In the genomic region with DNA sequence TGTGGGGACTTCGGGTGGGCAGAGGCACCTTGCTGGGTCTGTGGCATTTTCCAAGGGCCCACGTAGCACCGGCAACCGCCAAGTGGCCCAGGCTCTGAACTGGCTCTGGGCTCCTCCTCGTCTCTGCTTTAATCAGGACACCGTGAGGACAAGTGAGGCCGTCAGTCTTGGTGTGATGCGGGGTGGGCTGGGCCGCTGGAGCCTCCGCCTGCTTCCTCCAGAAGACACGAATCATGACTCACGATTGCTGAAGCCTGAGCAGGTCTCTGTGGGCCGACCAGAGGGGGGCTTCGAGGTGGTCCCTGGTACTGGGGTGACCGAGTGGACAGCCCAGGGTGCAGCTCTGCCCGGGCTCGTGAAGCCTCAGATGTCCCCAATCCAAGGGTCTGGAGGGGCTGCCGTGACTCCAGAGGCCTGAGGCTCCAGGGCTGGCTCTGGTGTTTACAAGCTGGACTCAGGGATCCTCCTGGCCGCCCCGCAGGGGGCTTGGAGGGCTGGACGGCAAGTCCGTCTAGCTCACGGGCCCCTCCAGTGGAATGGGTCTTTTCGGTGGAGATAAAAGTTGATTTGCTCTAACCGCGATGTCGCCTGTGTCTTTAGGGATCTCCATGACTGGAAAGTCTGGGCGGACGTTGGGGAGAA, we compare ENCODE assay signal across 22 cellular contexts. TPM values are rescaled to one million over a fixed set of nuclear protein-coding genes. Genes with fewer than 3 reads are reported as not detected.
DNase-seq lines count a peak whose midpoint lies in the region; ATAC-seq and TF ChIP-seq lines count a peak whose summit lies in the region.
"Had no signal": no experiment of that assay in that cellular context is flagged by ENCODE, and none has a peak within 500 bp of the region (broad histone marks: within the 10 kb centered on the region; RNA-seq: fewer than 3 reads in every experiment).

No MANE protein-coding gene starts in this region.

- H3K9me3 ChIP-seq in Panc1 (ENCODE audit: control insufficient read depth, insufficient read depth, low read depth, low read length), result no peaks in the 10 kb centered on the region

- POLR2A ChIA-PET in GM10248 (lab: Yijun Ruan, JAX), result interaction anchor here (1.4 kb wide), 1 partner anchor 13 kb away, joined by 4 read pairs; no protein-coding TSS in a partner anchor
- POLR2A ChIA-PET in Panc1 (lab: Charles Lee), result no interaction called here

- H3K27ac ChIP-seq in Panc1 (ENCODE audit: low read length) (no peak overlapping the region), brain microvascular endothelial cell (no peak overlapping the region)
- H3K27ac ChIP-seq: KMS-11 had no signal

- in situ Hi-C loops in Panc1 (cut with HindIII; ENCODE audit: low pct_unique_long_range_greater_than_20kb, low sequenced_read_pairs), result no loop called here
- in situ Hi-C loops in brain microvascular endothelial cell (cut with HindIII; ENCODE audit: low pct_ligation_motif_present, low sequenced_read_pairs), result no loop called here

- no peak for TF ChIP-seq CTCF in GM10248 (IDR thresholded peaks at IDR 0.05; ENCODE audit: control extremely low read depth, extremely low read depth, low read depth, missing control alignments)
- no peak for TF ChIP-seq CTCF in Panc1 (IDR thresholded peaks at IDR 0.05)
- no peak for TF ChIP-seq CTCF in brain microvascular endothelial cell (IDR thresholded peaks at IDR 0.05; ENCODE audit: low read depth, low read length, missing control alignments)

- no peaks in the 10 kb centered on the region for H3K27me3 Mint-ChIP-seq in activated T-cell treated with anti-CD3 and anti-CD28 coated beads, Interleukin-2, amount 50 U/mL, for 72 hours (ENCODE audit: low read depth)
- H3K27me3 Mint-ChIP-seq: T-cell had no signal

- no peaks in the 10 kb centered on the region for H3K4me1 ChIP-seq in Panc1 (ENCODE audit: control insufficient read depth, insufficient read depth, low read length)

- H3K9me3 Mint-ChIP-seq in activated T-cell treated with anti-CD3 and anti-CD28 coated beads, Interleukin-2, amount 50 U/mL, for 72 hours, result peaks cover 0 to 2% of the 10 kb centered on the region in 2 donors
- H3K9me3 Mint-ChIP-seq: GM23338, T-cell had no signal

- H3K27ac Mint-ChIP-seq in activated T-cell treated with anti-CD3 and anti-CD28 coated beads, Interleukin-2, amount 50 U/mL, for 72 hours, result no peak overlapping the region
- H3K27ac Mint-ChIP-seq: GM23338, T-cell had no signal

- H3K36me3 Mint-ChIP-seq in activated T-cell treated with anti-CD3 and anti-CD28 coated beads, Interleukin-2, amount 50 U/mL, for 72 hours (ENCODE audit: insufficient read depth in 2 of 2), result peaks cover 6 to 13% of the 10 kb centered on the region in 2 donors

- DNase-seq in AG08396 (ENCODE audit: low spot score) (peak; percentile 24), GM10248 (ENCODE audit: extremely low spot score) (peak; percentile 7), Panc1 (ENCODE audit: low read depth, low spot score) (no peak), brain microvascular endothelial cell (peak; percentile 21), sciatic nerve (ENCODE audit: low spot score) (no peak)
- DNase-seq in activated T-cell treated with anti-CD3 and anti-CD28 coated beads, Interleukin-2, amount 50 U/mL, for 72 hours, result no peak
- DNase-seq: DMS 273 treated with DMSO at 0.1 percent for 48 hours, DND-41, NCI-H1105, NCI-H2081, NCI-H446 treated with DMSO at 0.1 percent for 48 hours, NCI-H69, SHP77 treated with DMSO at 0.1 percent for 48 hours, T-cell had no signal

- H3K27me3 ChIP-seq in Panc1 (ENCODE audit: control insufficient read depth, insufficient read depth, low read length) (no peaks in the 10 kb centered on the region), brain microvascular endothelial cell (replicated peaks) (no peaks in the 10 kb centered on the region)

- TSS peak; percentile 87 for BruUV-seq in Panc1 (replicated peaks; lab: Mats Ljungman, UMichigan)

- peaks cover 4% of the 10 kb centered on the region for H3K4me1 Mint-ChIP-seq in activated T-cell treated with anti-CD3 and anti-CD28 coated beads, Interleukin-2, amount 50 U/mL, for 72 hours (ENCODE audit: low read depth)
- H3K4me1 Mint-ChIP-seq: GM23338 had no signal

- H3K4me3 Mint-ChIP-seq in activated T-cell treated with anti-CD3 and anti-CD28 coated beads, Interleukin-2, amount 50 U/mL, for 72 hours, result no peak overlapping the region
- H3K4me3 Mint-ChIP-seq: CD14-positive monocyte, GM23338, T-cell had no signal

- ATAC-seq in Panc1 (no peak), HG02571 (IDR thresholded peaks at IDR 0.05; ENCODE audit: unreplicated experiment) (no peak), HG02970 (IDR thresholded peaks at IDR 0.05; ENCODE audit: low FRiP score, unreplicated experiment) (no peak), sciatic nerve (no peak)
- ATAC-seq in activated T-cell treated with anti-CD3 and anti-CD28 coated beads, Interleukin-2, amount 50 U/mL, for 72 hours (replicated peaks in 1 of 2), result no peak
- ATAC-seq: GM23338, HepG2, SK-N-SH treated with all-trans-retinoic acid at 6 μM for 48 hours, T-cell had no signal

- H3K36me3 ChIP-seq in Panc1 (ENCODE audit: control insufficient read depth, insufficient read depth, low read length), result no peaks in the 10 kb centered on the region
- peaks cover 45% of the 10 kb centered on the region for H3K36me3 ChIP-seq in brain microvascular endothelial cell (replicated peaks)

- intact Hi-C loops in Panc1 (cut with micrococcal nuclease; ENCODE audit: unreplicated experiment), result no loop called here
- intact Hi-C loops in sciatic nerve (cut with DNase I), result no loop called here

- CTCF ChIA-PET in GM10248 (lab: Yijun Ruan, JAX), result interaction anchor here (1.0 to 1.4 kb wide), 2 partner anchors 11 to 13 kb away, joined by 4 to 5 read pairs; no protein-coding TSS in a partner anchor
- CTCF ChIA-PET in Panc1 (lab: Charles Lee), result no interaction called here

- H3K4me3 ChIP-seq in Panc1 (ENCODE audit: low read depth in 2 of 2, low read length in 2 of 2) (no peak overlapping the region), brain microvascular endothelial cell (ENCODE audit: low read depth, low read length) (no peak overlapping the region)
- H3K4me3 ChIP-seq: GM23338 had no signal

RNA-seq across cellular contexts. Expression of a gene that starts 5.8 kb away (rescaled TPM):
- total RNA-seq in Panc1 (2021; ENCODE audit: unreplicated experiment) (236 TPM), sciatic nerve (127 TPM)
- 290 TPM for polyA plus RNA-seq in Panc1 (2012; ENCODE audit: insufficient read length)
- total RNA-seq in activated T-cell treated with anti-CD3 and anti-CD28 coated beads, Interleukin-2, amount 50 U/mL, for 72 hours, result 100 to 1,000 TPM; 155 to 158 TPM

RNA-seq across cellular contexts. Expression of a gene that starts 21.9 kb away (rescaled TPM):
- total RNA-seq in Panc1 (2021; ENCODE audit: unreplicated experiment) (57.2 TPM), sciatic nerve (48.3 TPM)
- 49.5 TPM for polyA plus RNA-seq in Panc1 (2012; ENCODE audit: insufficient read length)
- total RNA-seq in activated T-cell treated with anti-CD3 and anti-CD28 coated beads, Interleukin-2, amount 50 U/mL, for 72 hours, result 10 to 100 TPM; 40.3 to 45.8 TPM

RNA-seq across cellular contexts. Expression of a gene that starts 30.2 kb away (rescaled TPM):
- total RNA-seq in Panc1 (2021; ENCODE audit: unreplicated experiment) (4.9 TPM), sciatic nerve (not detected)
- polyA plus RNA-seq in Panc1 (2012; ENCODE audit: insufficient read length), result 11.5 TPM
- 1 to 10 TPM in 1 of 2 donors, under 1 TPM in 1; 0.38 to 1.2 TPM for total RNA-seq in activated T-cell treated with anti-CD3 and anti-CD28 coated beads, Interleukin-2, amount 50 U/mL, for 72 hours
- total RNA-seq: HepG2, RPMI7951, T-cell had no signal
- polyA plus RNA-seq: CD14-positive monocyte had no signal

RNA-seq across cellular contexts. Expression of a gene that starts 31.4 kb away (rescaled TPM):
- 23.1 TPM for total RNA-seq in Panc1 (2021; ENCODE audit: unreplicated experiment)
- polyA plus RNA-seq in Panc1 (2012; ENCODE audit: insufficient read length), result 13.1 TPM
- 10 to 100 TPM; 13.6 to 14.3 TPM for total RNA-seq in activated T-cell treated with anti-CD3 and anti-CD28 coated beads, Interleukin-2, amount 50 U/mL, for 72 hours
- 18.3 TPM for total RNA-seq in sciatic nerve

RNA-seq across cellular contexts. Expression of a gene that starts 38.4 kb away (rescaled TPM):
- 18.4 TPM for total RNA-seq in Panc1 (2021; ENCODE audit: unreplicated experiment)
- 11.5 TPM for polyA plus RNA-seq in Panc1 (2012; ENCODE audit: insufficient read length)
- 1 to 10 TPM; 6.6 to 8.4 TPM for total RNA-seq in activated T-cell treated with anti-CD3 and anti-CD28 coated beads, Interleukin-2, amount 50 U/mL, for 72 hours
- total RNA-seq in sciatic nerve, result 0.36 TPM

Comparison
In these comparisons a context has a peak if more than half of its experiments do, and no peak if none do; other contexts are left out.
1. DNase-seq: peak in AG08396 (single experiment), GM10248 (single experiment) and brain microvascular endothelial cell (single experiment); none in Panc1 (single experiment), activated T-cell treated with anti-CD3 and anti-CD28 coated beads, Interleukin-2, amount 50 U/mL, for 72 hours (0 of 2) and sciatic nerve (single experiment).